In genomic region chr5:151686673-151687378, GRCh38 we compare ENCODE assay signal across 1 cellular context.
TF ChIP-seq lines count a peak whose summit lies in the region.

SPARC (minus strand) TSS chr5:151686915; CDS start chr5:151676188, 10,727 bp downstream.

TF ChIP-seq in A549, 52 proteins besides CTCF, POLR2A, EP300 and RAD21 (continued from another document):
- no peak for TF ChIP-seq ELK1 (IDR thresholded peaks at IDR 0.05; ENCODE audit: low read depth, low read length)
- no peak for TF ChIP-seq USF2 (IDR thresholded peaks at IDR 0.05)
- no peak for TF ChIP-seq RCOR1 (IDR thresholded peaks at IDR 0.05; ENCODE audit: low read depth, low read length)
- no peak for TF ChIP-seq ATOH8 (CRISPR knock-in tag; IDR thresholded peaks at IDR 0.05; ENCODE audit: low read depth)
